9 cellular contexts compared by ENCODE assay signal in genomic region chr5:151557951-151558350, GRCh38. TPM values are rescaled to one million over a fixed set of nuclear protein-coding genes. Genes with fewer than 3 reads are reported as not detected.
"Had no signal": no experiment of that assay in that cellular context is flagged by ENCODE, and none has a peak within 500 bp of the region (broad histone marks: within the 10 kb centered on the region; RNA-seq: fewer than 3 reads in every experiment).

No MANE protein-coding gene starts in this region.

- H3K9me3 Mint-ChIP-seq: GM23338, H9 had no signal

- H3K27ac ChIP-seq: HL-60 had no signal

- H3K4me2 ChIP-seq: GM23338 had no signal

- ATAC-seq: GM23338, HepG2 had no signal

- H3K27ac Mint-ChIP-seq: GM23338, H9 had no signal

- H3K36me3 Mint-ChIP-seq: IgD-negative memory B cell had no signal

- FAIRE-seq: H1, H54, HepG2 had no signal

- H3K27me3 Mint-ChIP-seq: IgD-negative memory B cell had no signal

- DNase-seq: H9, HCEC 1CT, KBM-7 had no signal

- H3K4me3 ChIP-seq: GM23338 had no signal

- H2AFZ ChIP-seq: GM23338 had no signal

- H3K4me3 Mint-ChIP-seq: GM23338, H9 had no signal

RNA-seq across cellular contexts. Expression of gene FAT2, which starts 33.2 kb away (rescaled TPM):
- total RNA-seq: HepG2 had no signal
- polyA plus RNA-seq: HepG2, IgD-negative memory B cell had no signal
